In genomic region chr2:173817582-173817981, GRCh38 we compare ENCODE assay signal across 1 cellular context.
TF ChIP-seq lines count a peak whose summit lies in the region.

No MANE protein-coding gene starts in this region.

TF ChIP-seq in K562, 482 proteins besides CTCF, POLR2A, EP300 and RAD21 (continued from another document):
- TF ChIP-seq, protein P1, sequence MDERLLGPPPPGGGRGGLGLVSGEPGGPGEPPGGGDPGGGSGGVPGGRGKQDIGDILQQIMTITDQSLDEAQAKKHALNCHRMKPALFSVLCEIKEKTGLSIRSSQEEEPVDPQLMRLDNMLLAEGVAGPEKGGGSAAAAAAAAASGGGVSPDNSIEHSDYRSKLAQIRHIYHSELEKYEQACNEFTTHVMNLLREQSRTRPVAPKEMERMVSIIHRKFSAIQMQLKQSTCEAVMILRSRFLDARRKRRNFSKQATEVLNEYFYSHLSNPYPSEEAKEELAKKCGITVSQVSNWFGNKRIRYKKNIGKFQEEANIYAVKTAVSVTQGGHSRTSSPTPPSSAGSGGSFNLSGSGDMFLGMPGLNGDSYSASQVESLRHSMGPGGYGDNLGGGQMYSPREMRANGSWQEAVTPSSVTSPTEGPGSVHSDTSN (CRISPR knock-in tag; IDR thresholded peaks at IDR 0.05; ENCODE audit: low read depth) = no peak
- TF ChIP-seq, protein P1 (tag; conservative IDR thresholded peaks at IDR 0.05; ENCODE audit: low read depth) = peak; percentile 75; the same call in 1 of the 2 replicates
- TF ChIP-seq, protein P2, sequence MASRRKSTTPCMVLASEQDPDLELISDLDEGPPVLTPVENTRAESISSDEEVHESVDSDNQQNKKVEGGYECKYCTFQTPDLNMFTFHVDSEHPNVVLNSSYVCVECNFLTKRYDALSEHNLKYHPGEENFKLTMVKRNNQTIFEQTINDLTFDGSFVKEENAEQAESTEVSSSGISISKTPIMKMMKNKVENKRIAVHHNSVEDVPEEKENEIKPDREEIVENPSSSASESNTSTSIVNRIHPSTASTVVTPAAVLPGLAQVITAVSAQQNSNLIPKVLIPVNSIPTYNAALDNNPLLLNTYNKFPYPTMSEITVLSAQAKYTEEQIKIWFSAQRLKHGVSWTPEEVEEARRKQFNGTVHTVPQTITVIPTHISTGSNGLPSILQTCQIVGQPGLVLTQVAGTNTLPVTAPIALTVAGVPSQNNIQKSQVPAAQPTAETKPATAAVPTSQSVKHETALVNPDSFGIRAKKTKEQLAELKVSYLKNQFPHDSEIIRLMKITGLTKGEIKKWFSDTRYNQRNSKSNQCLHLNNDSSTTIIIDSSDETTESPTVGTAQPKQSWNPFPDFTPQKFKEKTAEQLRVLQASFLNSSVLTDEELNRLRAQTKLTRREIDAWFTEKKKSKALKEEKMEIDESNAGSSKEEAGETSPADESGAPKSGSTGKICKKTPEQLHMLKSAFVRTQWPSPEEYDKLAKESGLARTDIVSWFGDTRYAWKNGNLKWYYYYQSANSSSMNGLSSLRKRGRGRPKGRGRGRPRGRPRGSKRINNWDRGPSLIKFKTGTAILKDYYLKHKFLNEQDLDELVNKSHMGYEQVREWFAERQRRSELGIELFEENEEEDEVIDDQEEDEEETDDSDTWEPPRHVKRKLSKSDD (conservative IDR thresholded peaks at IDR 0.05; ENCODE audit: low read length) = no peak
- TF ChIP-seq BMI1 (IDR thresholded peaks at IDR 0.05; ENCODE audit: low read length) (peak; percentile 17; the same call in 1 of the 2 replicates), ARID1B (IDR thresholded peaks at IDR 0.05) (peak; percentile 42), MAFG (tag; conservative IDR thresholded peaks at IDR 0.05) (no peak)
